30 cellular contexts compared by ENCODE assay signal in the genomic region with DNA sequence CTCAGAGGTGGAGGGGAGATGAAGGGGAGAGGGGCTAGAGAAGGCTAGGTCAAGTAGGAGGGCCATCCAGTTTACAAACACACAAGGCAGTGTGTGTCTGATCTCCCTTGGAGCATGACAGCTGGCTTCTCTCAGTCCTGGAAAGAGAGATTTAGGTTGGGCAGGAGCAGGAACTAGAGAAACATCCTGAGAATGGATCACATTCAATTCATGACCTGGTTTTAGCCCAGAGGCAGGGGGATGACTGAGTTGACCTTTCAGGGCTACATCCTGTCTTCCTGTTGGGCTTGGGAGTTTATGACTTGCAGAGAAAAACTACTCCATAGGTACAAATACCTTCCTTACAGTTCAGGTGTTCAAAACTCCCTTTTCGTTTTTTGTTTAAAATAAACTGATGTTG.
"Had no signal": no experiment of that assay in that cellular context is flagged by ENCODE, and none has a peak within 500 bp of the region (broad histone marks: within the 10 kb centered on the region; RNA-seq: fewer than 3 reads in every experiment).

No MANE protein-coding gene starts in this region.

- H2AFZ ChIP-seq: parathyroid adenoma had no signal

- H3K4me3 Mint-ChIP-seq: memory B cell; mesothelial cell of epicardium; naive B cell; natural killer cell treated with Interleukin-12 subunit alpha and Interleukin-12 subunit beta and Interleukin-15 and Interleukin-18, amount 100 ng/mL, for 72 hours; neural crest cell; stimulated activated naive CD8-positive, alpha-beta T cell treated with anti-CD3 and anti-CD28 coated beads, Interleukin-15, amount 100 ng/mL, for 72 hours had no signal

- DNase-seq: dermis blood vessel endothelial cell; effector memory CD4-positive, alpha-beta T cell; erythroblast; esophagus squamous epithelium; foreskin melanocyte; glutamatergic neuron; heart right ventricle; hypothalamus; mucosa of descending colon; naive B cell; right lobe of liver; small intestine; stimulated activated CD4-positive, alpha-beta T cell treated with anti-CD3 and anti-CD28 coated beads, Interleukin-15, amount 100 ng/mL, for 24 hours; stimulated activated CD4-positive, alpha-beta T cell treated with anti-CD3 and anti-CD28 coated beads, Interleukin-2, amount 100 ng/mL, for 48 hours; stimulated activated naive CD4-positive, alpha-beta T cell; stimulated activated naive CD8-positive, alpha-beta T cell treated with anti-CD3 and anti-CD28 coated beads, Interleukin-15, amount 100 ng/mL, for 72 hours; trophoblast cell had no signal

- H3K36me3 ChIP-seq: esophagus squamous epithelium, heart right ventricle, neutrophil, right lobe of liver, suprapubic skin, vagina had no signal

- H3K27ac ChIP-seq: coronary artery, esophagus squamous epithelium, heart right ventricle, neutrophil, parathyroid adenoma, right lobe of liver, suprapubic skin, vagina had no signal

- H3K9me3 Mint-ChIP-seq: natural killer cell treated with Interleukin-12 subunit alpha and Interleukin-12 subunit beta and Interleukin-15 and Interleukin-18, amount 100 ng/mL, for 72 hours; neural crest cell had no signal

- H3K9ac ChIP-seq: parathyroid adenoma had no signal

- H3K27me3 ChIP-seq: right lobe of liver, vagina had no signal

- H3K79me2 ChIP-seq: parathyroid adenoma had no signal

- H3K36me3 Mint-ChIP-seq: memory B cell; mesothelial cell of epicardium; naive B cell; natural killer cell treated with Interleukin-12 subunit alpha and Interleukin-12 subunit beta and Interleukin-15 and Interleukin-18, amount 100 ng/mL, for 72 hours had no signal

- H3K9me3 ChIP-seq: mucosa of descending colon, neutrophil, right lobe of liver, suprapubic skin, vagina had no signal

- ATAC-seq: heart right ventricle; left lobe of liver; mucosa of descending colon; natural killer cell treated with Interleukin-12 subunit alpha and Interleukin-12 subunit beta and Interleukin-15 and Interleukin-18, amount 100 ng/mL, for 72 hours; right lobe of liver; stimulated activated naive CD8-positive, alpha-beta T cell treated with anti-CD3 and anti-CD28 coated beads, Interleukin-15, amount 100 ng/mL, for 72 hours had no signal

- H3K4me1 Mint-ChIP-seq: memory B cell; naive B cell; neural crest cell; stimulated activated naive CD8-positive, alpha-beta T cell treated with anti-CD3 and anti-CD28 coated beads, Interleukin-15, amount 100 ng/mL, for 72 hours had no signal

- H3K4me1 ChIP-seq: esophagus squamous epithelium, heart right ventricle, parathyroid adenoma, right lobe of liver, suprapubic skin, vagina had no signal

- H3K27ac Mint-ChIP-seq: memory B cell; mesothelial cell of epicardium; naive B cell; natural killer cell treated with Interleukin-12 subunit alpha and Interleukin-12 subunit beta and Interleukin-15 and Interleukin-18, amount 100 ng/mL, for 72 hours; progenitor cell of endocrine pancreas had no signal

- H3K4me3 ChIP-seq: coronary artery, esophagus squamous epithelium, heart right ventricle, lung, mucosa of descending colon, right lobe of liver, suprapubic skin, vagina had no signal

- FAIRE-seq: keratinocyte, small intestine had no signal
